In the genomic region with DNA sequence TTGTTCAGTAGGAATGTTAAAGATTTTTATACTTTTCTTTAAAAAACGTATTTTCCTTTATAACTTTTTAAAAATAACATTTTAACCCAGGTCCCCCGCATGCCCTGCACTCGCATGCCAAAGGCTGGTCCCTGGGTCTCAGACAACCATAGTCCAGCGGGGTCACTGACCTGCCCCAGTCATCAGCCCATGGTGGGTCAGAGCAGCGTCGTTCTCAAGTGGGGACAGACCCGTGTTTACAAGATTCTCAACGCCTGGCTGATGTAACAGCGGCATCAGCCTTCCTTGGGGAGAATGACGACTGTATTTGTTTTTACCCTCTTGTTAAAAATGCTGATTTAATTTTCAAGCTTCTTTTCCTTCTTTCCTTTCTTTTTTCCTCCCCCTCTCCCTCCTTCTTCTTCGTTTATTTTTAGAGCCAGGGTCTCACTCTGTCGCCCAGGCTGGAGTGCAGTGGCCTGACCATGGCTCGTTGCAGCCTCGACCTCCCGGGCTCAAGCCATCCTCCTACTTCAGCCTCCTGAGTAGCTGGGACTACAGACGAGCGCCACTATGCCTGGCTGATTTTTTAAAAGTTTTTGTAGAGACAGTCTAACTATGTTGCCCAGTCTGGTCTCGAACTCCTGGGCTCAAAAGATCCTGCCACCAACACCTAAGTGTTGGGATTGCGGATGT, we compare ENCODE assay signal across 8 cellular contexts. TPM values are rescaled to one million over a fixed set of nuclear protein-coding genes. Genes with fewer than 3 reads are reported as not detected.
DNase-seq lines count a peak whose midpoint lies in the region; ATAC-seq and TF ChIP-seq lines count a peak whose summit lies in the region.

No MANE protein-coding gene starts in this region.

- peaks cover 8% of the 10 kb centered on the region for H3K4me1 Mint-ChIP-seq in Calu3 (ENCODE audit: low read depth, unreplicated experiment)

- TF ChIP-seq POLR2A in Peyer's patch (IDR thresholded peaks at IDR 0.05): no peak

- ATAC-seq in psoas muscle: peak in 1 of 4 donors; percentile 35
- ATAC-seq in HG02870 (IDR thresholded peaks at IDR 0.05; ENCODE audit: unreplicated experiment): no peak
- ATAC-seq in HG03196 (IDR thresholded peaks at IDR 0.05; ENCODE audit: unreplicated experiment): no peak
- ATAC-seq in GM21723 (IDR thresholded peaks at IDR 0.05; ENCODE audit: unreplicated experiment): no peak
- no peak for ATAC-seq in HG03342 (IDR thresholded peaks at IDR 0.05; ENCODE audit: unreplicated experiment)

- no peak for TF ChIP-seq CTCF in Calu3 (IDR thresholded peaks at IDR 0.05; ENCODE audit: unreplicated experiment)
- no peak for TF ChIP-seq CTCF in Peyer's patch (IDR thresholded peaks at IDR 0.05)
- no peak for TF ChIP-seq CTCF in fibroblast of mammary gland (conservative IDR thresholded peaks at IDR 0.05; ENCODE audit: control insufficient read depth, insufficient read depth, low read depth, low read length)
- TF ChIP-seq CTCF in psoas muscle (IDR thresholded peaks at IDR 0.05): no peak

- H3K27ac ChIP-seq in Peyer's patch (peak overlapping the region; percentile 14 to 87 (median 61)), psoas muscle (peak overlapping the region; percentile 58)

- peaks cover 9% of the 10 kb centered on the region for H3K36me3 Mint-ChIP-seq in Calu3 (ENCODE audit: insufficient read depth, unreplicated experiment)

- intact Hi-C loops in Calu3 (cut with micrococcal nuclease; ENCODE audit: unreplicated experiment) (no loop called here), psoas muscle (cut with DNase I) (no loop called here)

- H3K36me3 ChIP-seq in Peyer's patch (no peaks in the 10 kb centered on the region), psoas muscle (ENCODE audit: insufficient read depth in 1 of 2, low read depth in 1 of 2) (no peaks in the 10 kb centered on the region)

- H3K27me3 ChIP-seq in Peyer's patch: peaks cover 0 to 28% of the 10 kb centered on the region in 2 donors
- H3K27me3 ChIP-seq in psoas muscle (ENCODE audit: insufficient read depth in 3 of 3, low read length in 2 of 3): peaks cover 0 to 51% (median 20%) of the 10 kb centered on the region in 3 donors

- CTCF ChIA-PET in Calu3 (lab: Charles Lee): no interaction called here

- WGBS in psoas muscle, 3 donors: 50 to 54% (median 53%) methylated on average over 19 of the region's 19 CpGs

- peak overlapping the region; percentile 63 for H3K4me3 Mint-ChIP-seq in Calu3 (ENCODE audit: low read depth, unreplicated experiment)

- H3K4me1 ChIP-seq in Peyer's patch (peaks cover 0 to 22% (median 5%) of the 10 kb centered on the region in 4 donors), psoas muscle (peaks cover 7% of the 10 kb centered on the region)

- peak overlapping the region; percentile 46 for H3K27ac Mint-ChIP-seq in Calu3 (ENCODE audit: unreplicated experiment)

- H3K4me3 ChIP-seq in Peyer's patch (peak overlapping the region in 3 of 4 donors; percentile 38 to 64 (median 58)), fibroblast of mammary gland (ENCODE audit: control insufficient read depth, low read depth, low read length) (peak overlapping the region; percentile 39), psoas muscle (peak overlapping the region; percentile 72)

- H3K9me3 ChIP-seq in Peyer's patch: no peaks in the 10 kb centered on the region
- no peaks in the 10 kb centered on the region for H3K9me3 ChIP-seq in psoas muscle

- H3K27me3 Mint-ChIP-seq in Calu3 (ENCODE audit: unreplicated experiment): peaks cover 12% of the 10 kb centered on the region

- no TSS peak for BruUV-seq in Calu3 (replicated peaks; lab: Mats Ljungman, UMichigan)

- DNase-seq in Calu3 (no peak), Peyer's patch (no peak), fibroblast of mammary gland (ENCODE audit: low read depth) (no peak), psoas muscle (peak in 1 of 2 donors; percentile 64)

- no peaks in the 10 kb centered on the region for H3K9me3 Mint-ChIP-seq in Calu3 (ENCODE audit: low read depth, unreplicated experiment)

RNA-seq across cellular contexts. Expression of a gene that starts 1.0 kb away (rescaled TPM):
- total RNA-seq in Calu3 (2022) (0.27 and 0.47 TPM in 2 replicates), Peyer's patch (10 to 100 TPM in 2 of 4 donors, 1 to 10 TPM in 2; 1.9 to 14.9 (median 8.9) TPM), psoas muscle (10 to 100 TPM in 2 of 4 donors, 1 to 10 TPM in 2; 6.9 to 20.7 (median 9.8) TPM)
- 10 to 100 TPM in 2 of 3 donors, 1 to 10 TPM in 1; 6.6 to 17.7 (median 10.7) TPM for polyA plus RNA-seq in psoas muscle
